Comparison of ENCODE assay signal across 8 cellular contexts in the genomic region with DNA sequence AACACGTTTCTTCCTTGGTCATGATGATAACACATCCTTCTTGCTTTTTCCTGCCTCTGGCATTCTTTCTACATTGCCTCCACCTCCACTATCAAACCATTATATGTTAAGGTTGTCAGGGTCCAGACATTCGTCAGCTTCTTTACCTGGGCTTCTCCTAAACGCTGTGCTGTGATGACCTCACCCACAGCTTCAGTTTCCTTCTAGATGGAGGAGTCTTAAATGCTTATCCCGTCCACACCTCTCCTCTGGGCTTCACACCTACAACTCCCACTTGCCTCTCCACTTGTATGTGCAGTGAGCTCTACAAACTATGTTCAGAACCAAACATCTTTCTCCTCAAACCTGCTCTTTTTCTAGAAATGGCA. TPM values are rescaled to one million over a fixed set of nuclear protein-coding genes. Genes with fewer than 3 reads are reported as not detected.
DNase-seq lines count a peak whose midpoint lies in the region; TF ChIP-seq lines count a peak whose summit lies in the region.

No MANE protein-coding gene starts in this region.

- peaks cover 12% of the 10 kb centered on the region; the same call in 1 of the 2 replicates for H3K36me3 ChIP-seq in GM23248 (ENCODE audit: low read depth)
- H3K36me3 ChIP-seq in mesendoderm (ENCODE audit: control insufficient read depth, insufficient read depth, low read length), result no peaks in the 10 kb centered on the region

- H3K9ac ChIP-seq in GM23248, result peak overlapping the region; percentile 80
- H3K9ac ChIP-seq in mesendoderm (ENCODE audit: low read length), result peak overlapping the region; percentile 65

- H2AK5ac ChIP-seq in mesendoderm (ENCODE audit: low read length), result no peak overlapping the region

- peaks cover 43% of the 10 kb centered on the region for H3K79me2 ChIP-seq in GM23248 (ENCODE audit: insufficient read depth)
- H3K79me2 ChIP-seq in mesendoderm (ENCODE audit: control insufficient read depth, insufficient read depth, low read length), result peaks cover 2% of the 10 kb centered on the region

- H3K9me3 ChIP-seq in GM23248 (ENCODE audit: low read depth), result no peaks in the 10 kb centered on the region

- H3K4me2 ChIP-seq in GM23248 (ENCODE audit: unreplicated experiment) (peak overlapping the region; percentile 84), mesendoderm (ENCODE audit: low read length) (peak overlapping the region; percentile 73)

- H4K5ac ChIP-seq in mesendoderm (ENCODE audit: low read length), result no peak overlapping the region

- TF ChIP-seq CTCF in AG09309 (IDR thresholded peaks at IDR 0.05; ENCODE audit: control insufficient read depth, insufficient read depth, low read depth, low read length, missing control alignments), result no peak

- in situ Hi-C loops in GM23248 (cut with MboI), result no loop called here

- H2BK120ac ChIP-seq in mesendoderm (ENCODE audit: low read depth, low read length), result no peak overlapping the region

- no peak overlapping the region for H3K23ac ChIP-seq in mesendoderm (ENCODE audit: low read length)

- WGBS in GM23248 (ENCODE audit: low coverage in 1 of 2, low lambda C conversion rate in 2 of 2, missing lambda C conversion rate in 2 of 2), 2 experiments, result 50 to 55% methylated on average over 4 of the region's 4 CpGs
- no CpG with 5 or more reads among the region's 4 CpGs for WGBS in mesendoderm (ENCODE audit: extremely low coverage, insufficient coverage, low lambda C conversion rate)

- H2BK15ac ChIP-seq in mesendoderm (replicated peaks; ENCODE audit: low read depth), result peak overlapping the region; percentile 8

- no peaks in the 10 kb centered on the region for H3K9me2 ChIP-seq in GM23248 (ENCODE audit: insufficient read depth)

- peak overlapping the region; percentile 78 for H3K56ac ChIP-seq in mesendoderm (ENCODE audit: low read length)

- peak overlapping the region; percentile 52 for H3K18ac ChIP-seq in mesendoderm (ENCODE audit: low read length)

- H3K27me3 ChIP-seq in GM23248 (replicated peaks; ENCODE audit: insufficient read depth) (no peaks in the 10 kb centered on the region), mesendoderm (ENCODE audit: insufficient read depth, low read length, poor library complexity) (no peaks in the 10 kb centered on the region)

- DNase-seq in AG09309 (ENCODE audit: low read depth), result no peak
- no peak for DNase-seq in GM23248
- no peak for DNase-seq in mesendoderm
- DNase-seq in NCI-H1930 (lab: John Stamatoyannopoulos, UW), result no peak
- no peak for DNase-seq in NAMALWA (ENCODE audit: low spot score)
- DNase-seq in C1 segment of cervical spinal cord (lab: John Stamatoyannopoulos, UW), result no peak
- no peak for DNase-seq in NCI-H345 (lab: John Stamatoyannopoulos, UW)

- peaks cover 38% of the 10 kb centered on the region for H3K4me1 ChIP-seq in GM23248 (ENCODE audit: insufficient read depth)
- H3K4me1 ChIP-seq in mesendoderm (ENCODE audit: control insufficient read depth, low read depth, low read length), result peaks cover 2% of the 10 kb centered on the region

- H3K4ac ChIP-seq in mesendoderm (ENCODE audit: low read depth, low read length), result peak overlapping the region; percentile 4

- H2BK5ac ChIP-seq in mesendoderm (ENCODE audit: low read length), result no peak overlapping the region

- H3F3A ChIP-seq in GM23248 (ENCODE audit: insufficient read depth), result peaks cover 19% of the 10 kb centered on the region; the same call in 1 of the 2 replicates

- H3K27ac ChIP-seq in GM23248 (peak overlapping the region; percentile 90), angular gyrus (ENCODE audit: low read depth, low read length) (peak overlapping the region; percentile 91), mesendoderm (ENCODE audit: low read depth, low read length) (no peak overlapping the region)

- H2AFZ ChIP-seq in GM23248, result peak overlapping the region; percentile 74

- no peak overlapping the region for H4K8ac ChIP-seq in mesendoderm (ENCODE audit: low read depth, low read length)

- peaks cover 3% of the 10 kb centered on the region for H3K79me1 ChIP-seq in mesendoderm (ENCODE audit: low read length)

- H3K4me3 ChIP-seq in AG09309 (ENCODE audit: control insufficient read depth, low read depth, low read length) (peak overlapping the region; percentile 40), GM23248 (peak overlapping the region; percentile 83), mesendoderm (ENCODE audit: low read length) (no peak overlapping the region)

- no peaks in the 10 kb centered on the region; the same call in 1 of the 2 replicates for H4K20me1 ChIP-seq in GM23248 (ENCODE audit: insufficient read depth)

RNA-seq across cellular contexts. Expression of a gene that starts 0.7 kb away (rescaled TPM):
- 227 and 232 TPM in 2 replicates for total RNA-seq in GM23248 (2014; rRNA removed; shearing (Covaris generic))
- 237 and 238 TPM in 2 replicates for polyA plus RNA-seq in GM23248 (2016; fragmentation: Nextera tagmentation; extraction: Ambion mirVana)
- polyA plus RNA-seq in mesendoderm (2013, experiment 1 of 2), result 21.3 TPM
- 21.5 TPM for polyA plus RNA-seq in mesendoderm (2013, experiment 2 of 2)
